ENCODE assay signal across 7 cellular contexts in genomic region chrX:104112326-104112951, GRCh38. TPM values are rescaled to one million over a fixed set of nuclear protein-coding genes. Genes with fewer than 3 reads are reported as not detected.
DNase-seq lines count a peak whose midpoint lies in the region; ATAC-seq, FAIRE-seq and TF ChIP-seq lines count a peak whose summit lies in the region.

TSS of gene ZCCHC18 (plus strand) at chrX:104112523. CDS start at chrX:104114112, 1,589 bp downstream.

- H3K79me2 ChIP-seq in MM.1S (ENCODE audit: low read length): peaks cover 37% of the 10 kb centered on the region

- no peaks in the 10 kb centered on the region for H3K9me3 Mint-ChIP-seq in T-helper 2 cell treated with Interferon-gamma antibody and Interleukin-4, amounts not matched to agents 5 μg/mL and 100 μg/mL, for 36 hours

- TF ChIP-seq CTCF in MM.1S (IDR thresholded peaks at IDR 0.05; ENCODE audit: low read length): no peak
- TF ChIP-seq CTCF in bronchial epithelial cell (IDR thresholded peaks at IDR 0.05; ENCODE audit: insufficient read depth, low read length, severe bottlenecking): no peak

- H3K4me3 Mint-ChIP-seq in T-helper 2 cell treated with Interferon-gamma antibody and Interleukin-4, amounts not matched to agents 5 μg/mL and 100 μg/mL, for 36 hours: peak within 1 kb of the TSS; percentile 84

- H3F3A ChIP-seq in MM.1S (ENCODE audit: insufficient read depth, low read length): peaks cover 19% of the 10 kb centered on the region

- POLR2A ChIA-PET in HEK293T (lab: Yijun Ruan, JAX): interaction anchor here (0.9 to 2.0 kb wide), 9 partner anchors 10 to 482 kb away, joined by 3 to 14 read pairs (median 6); partner anchors contain the start of genes FAM199X, RAB9B and SLC25A53

- no peaks in the 10 kb centered on the region for H3K9me2 ChIP-seq in MM.1S (replicated peaks; ENCODE audit: insufficient read depth, low read length)

- CTCF ChIA-PET in HEK293T (lab: Yijun Ruan, JAX): interaction anchor here (0.8 to 1.8 kb wide), 13 partner anchors 11 to 483 kb away, joined by 3 to 8 read pairs (median 4); partner anchors contain the start of gene RAB9B

- H3K27me3 Mint-ChIP-seq in T-helper 2 cell treated with Interferon-gamma antibody and Interleukin-4, amounts not matched to agents 5 μg/mL and 100 μg/mL, for 36 hours (ENCODE audit: low read depth): peaks cover 8% of the 10 kb centered on the region

- ATAC-seq in GM18502 (IDR thresholded peaks at IDR 0.05; ENCODE audit: poor library complexity, unreplicated experiment): peak; percentile 73

- H3K36me3 ChIP-seq in MM.1S (replicated peaks; ENCODE audit: insufficient read depth, low read length): no peaks in the 10 kb centered on the region
- no peaks in the 10 kb centered on the region for H3K36me3 ChIP-seq in bronchial epithelial cell (ENCODE audit: control insufficient read depth, insufficient read depth, low read length)
- H3K36me3 ChIP-seq in skeletal muscle satellite cell (ENCODE audit: insufficient read depth, low read length): no peaks in the 10 kb centered on the region

- H3K27ac Mint-ChIP-seq in T-helper 2 cell treated with Interferon-gamma antibody and Interleukin-4, amounts not matched to agents 5 μg/mL and 100 μg/mL, for 36 hours: peak within 1 kb of the TSS; percentile 67

- H3K27me3 ChIP-seq in MM.1S (replicated peaks; ENCODE audit: insufficient read depth, low read length): no peaks in the 10 kb centered on the region
- H3K27me3 ChIP-seq in bronchial epithelial cell (ENCODE audit: control insufficient read depth, insufficient read depth, low read length): peaks cover 2% of the 10 kb centered on the region
- H3K27me3 ChIP-seq in skeletal muscle satellite cell (ENCODE audit: control insufficient read depth, insufficient read depth, low read length): peaks cover 17% of the 10 kb centered on the region

- H2AFZ ChIP-seq in MM.1S (ENCODE audit: low read length): peak within 1 kb of the TSS; percentile 61

- H3K9me3 ChIP-seq in MM.1S (replicated peaks; ENCODE audit: insufficient read depth, low read length) (no peaks in the 10 kb centered on the region), iPS-18c (ENCODE audit: control insufficient read depth, insufficient read depth, low read length) (peaks cover 3% of the 10 kb centered on the region), skeletal muscle satellite cell (replicated peaks; ENCODE audit: low read length) (no peaks in the 10 kb centered on the region)

- DNase-seq in HEK293T (ENCODE audit: extremely low spot score) (peak; percentile 84), MM.1S (peak; percentile 68), bronchial epithelial cell (ENCODE audit: low read depth) (peak; percentile 2)
- DNase-seq in T-helper 2 cell treated with Interferon-gamma antibody and Interleukin-4, amounts not matched to agents 5 μg/mL and 100 μg/mL, for 36 hours (ENCODE audit: low spot score): peak; percentile 13

- no peaks in the 10 kb centered on the region for H3K36me3 Mint-ChIP-seq in T-helper 2 cell treated with Interferon-gamma antibody and Interleukin-4, amounts not matched to agents 5 μg/mL and 100 μg/mL, for 36 hours (ENCODE audit: low read depth)

- H3K4me2 ChIP-seq in MM.1S (ENCODE audit: low read depth, low read length) (peak within 1 kb of the TSS; percentile 78), skeletal muscle satellite cell (ENCODE audit: low read length) (peak within 1 kb of the TSS; percentile 94)

- H3K4me1 Mint-ChIP-seq in T-helper 2 cell treated with Interferon-gamma antibody and Interleukin-4, amounts not matched to agents 5 μg/mL and 100 μg/mL, for 36 hours (ENCODE audit: low read depth): peaks cover 22% of the 10 kb centered on the region

- H3K27ac ChIP-seq in MM.1S (ENCODE audit: low read length): peak within 1 kb of the TSS; percentile 82

- H4K20me1 ChIP-seq in MM.1S (ENCODE audit: insufficient read depth, low read length): no peaks in the 10 kb centered on the region

- H3K4me3 ChIP-seq in MM.1S (ENCODE audit: low read length) (peak within 1 kb of the TSS; percentile 67), bronchial epithelial cell (ENCODE audit: low read depth, low read length) (peak within 1 kb of the TSS; percentile 38), iPS-18c (ENCODE audit: insufficient read depth, low read depth, low read length) (peak within 1 kb of the TSS; percentile 72), skeletal muscle satellite cell (ENCODE audit: low read length) (peak within 1 kb of the TSS; percentile 78)

- peaks cover 30% of the 10 kb centered on the region for H3K4me1 ChIP-seq in MM.1S (ENCODE audit: low read length)
- H3K4me1 ChIP-seq in skeletal muscle satellite cell (ENCODE audit: control insufficient read depth, insufficient read depth, low read length): no peaks in the 10 kb centered on the region

- peak within 1 kb of the TSS; percentile 80 for H3K9ac ChIP-seq in MM.1S (ENCODE audit: low read length)
- peak within 1 kb of the TSS; percentile 79 for H3K9ac ChIP-seq in skeletal muscle satellite cell (ENCODE audit: low read depth, low read length)

- FAIRE-seq in bronchial epithelial cell (lab: Jason Lieb, UNC): no peak

TF ChIP-seq in HEK293T, 16 proteins besides CTCF, POLR2A, EP300 and RAD21:
- TF ChIP-seq BHLHE40 (IDR thresholded peaks at IDR 0.05; ENCODE audit: borderline replicate concordance): no peak
- no peak for TF ChIP-seq PKNOX1 (IDR thresholded peaks at IDR 0.05)
- no peak for TF ChIP-seq HDGF (IDR thresholded peaks at IDR 0.05; ENCODE audit: borderline replicate concordance)
- TF ChIP-seq L3MBTL2 (conservative IDR thresholded peaks at IDR 0.05): peak; percentile 94

RNA-seq across cellular contexts. Expression of gene ZCCHC18, which starts in this region (rescaled TPM):
- total RNA-seq in bronchial epithelial cell: not detected in 2 replicates
- total RNA-seq in skeletal muscle satellite cell (2012; rRNA removed): under 0.01 TPM in 1 of 2 replicates, not detected in the other

Comparison
In these comparisons a context has a peak if more than half of its experiments do, and no peak if none do; other contexts are left out.
1. Peak in every context shown above with its lines: DNase-seq, ATAC-seq, H3K4me3 ChIP-seq and H3K27ac ChIP-seq.
2. Peak in DNase-seq and H3K4me3 ChIP-seq in bronchial epithelial cell; RNA of the gene not detected or under 1 TPM.
3. DNase-seq: peak in every context shown above with its lines; median percentile 84 in HEK293T; 68 in MM.1S; 13 in T-helper 2 cell treated with Interferon-gamma antibody and Interleukin-4, amounts not matched to agents 5 μg/mL and 100 μg/mL, for 36 hours; 2 in bronchial epithelial cell.